14 cellular contexts compared by ENCODE assay signal in the genomic region with DNA sequence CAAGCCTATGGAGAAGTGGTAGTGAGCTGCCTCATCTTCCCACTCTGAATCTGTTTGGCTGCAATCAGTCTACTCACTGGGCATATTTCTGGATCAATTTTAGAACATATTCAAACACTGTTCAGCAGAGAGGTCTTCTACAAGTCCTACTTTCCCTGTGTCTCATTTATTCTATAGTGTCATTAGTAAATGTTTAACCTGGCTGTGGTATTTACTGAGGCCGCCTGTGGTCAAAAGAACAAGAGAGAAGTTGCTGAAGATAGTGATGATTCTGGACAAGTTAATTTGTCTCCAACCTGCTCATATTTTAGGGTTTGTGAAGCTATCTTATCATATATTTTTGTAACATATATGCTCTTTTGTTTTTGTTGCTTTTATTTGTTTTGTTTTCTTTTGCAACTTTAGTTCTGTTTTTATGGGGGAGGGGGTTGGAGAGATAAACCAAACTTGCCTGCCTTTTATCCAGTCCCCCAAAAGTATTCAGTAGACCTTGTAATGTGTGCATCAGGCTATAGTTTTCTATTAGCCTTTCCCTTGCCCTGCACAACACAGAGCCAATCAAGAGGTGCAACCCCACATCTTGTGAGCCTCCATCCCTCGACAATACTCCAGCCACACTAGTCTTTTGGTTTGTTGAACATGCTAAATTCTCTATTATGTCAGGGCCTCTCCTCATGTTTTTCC.
DNase-seq lines count a peak whose midpoint lies in the region; ATAC-seq and TF ChIP-seq lines count a peak whose summit lies in the region.
"Had no signal": no experiment of that assay in that cellular context is flagged by ENCODE, and none has a peak within 500 bp of the region (broad histone marks: within the 10 kb centered on the region; RNA-seq: fewer than 3 reads in every experiment).

No MANE protein-coding gene starts in this region.

- H2AFZ ChIP-seq in hepatocyte: peak overlapping the region; percentile 24
- no peak overlapping the region for H2AFZ ChIP-seq in OCI-LY7 (ENCODE audit: low read length)

- H3K9me3 ChIP-seq in hepatocyte (ENCODE audit: low read depth) (no peaks in the 10 kb centered on the region), OCI-LY7 (ENCODE audit: low read length) (no peaks in the 10 kb centered on the region)

- no peaks in the 10 kb centered on the region for H3K27me3 ChIP-seq in hepatocyte

- H3K4me1 ChIP-seq in hepatocyte (ENCODE audit: insufficient read depth): peaks cover 12% of the 10 kb centered on the region
- H3K4me1 ChIP-seq in OCI-LY7 (ENCODE audit: insufficient read depth, low read length, poor library complexity, severe bottlenecking): no peaks in the 10 kb centered on the region

- no peak for TF ChIP-seq CTCF in hepatocyte (IDR thresholded peaks at IDR 0.05; ENCODE audit: poor library complexity)
- no peak for TF ChIP-seq CTCF in OCI-LY7 (conservative IDR thresholded peaks at IDR 0.05; ENCODE audit: low read length)

- intact Hi-C loops in OCI-LY7 (cut with micrococcal nuclease; ENCODE audit: unreplicated experiment): no loop called here

- H3K79me2 ChIP-seq in hepatocyte: no peaks in the 10 kb centered on the region
- H3K79me2 ChIP-seq in OCI-LY7 (ENCODE audit: insufficient read depth, low read depth, low read length): no peaks in the 10 kb centered on the region

- WGBS in hepatocyte (ENCODE audit: low lambda C conversion rate, missing lambda C conversion rate): 78% methylated on average over 2 of the region's 2 CpGs

- H4K20me1 ChIP-seq in hepatocyte (ENCODE audit: insufficient read depth, poor library complexity, severe bottlenecking): no peaks in the 10 kb centered on the region
- H4K20me1 ChIP-seq in OCI-LY7 (ENCODE audit: insufficient read depth, low read length): no peaks in the 10 kb centered on the region

- H3K4me3 ChIP-seq in hepatocyte (no peak overlapping the region), OCI-LY7 (ENCODE audit: low read depth, low read length, poor library complexity, severe bottlenecking) (no peak overlapping the region)

- DNase-seq in hepatocyte (ENCODE audit: low spot score) (peak; percentile 18), OCI-LY7 (ENCODE audit: low spot score) (no peak), inferior parietal cortex (ENCODE audit: extremely low spot score) (no peak), NCI-H446 treated with DMSO at 0.1 percent for 48 hours (lab: John Stamatoyannopoulos, UW) (no peak)
- DNase-seq: activated naive CD8-positive, alpha-beta T cell treated with anti-CD3 and anti-CD28 coated beads for 36 hours; central memory CD4-positive, alpha-beta T cell; DMS79; glutamatergic neuron; NCI-H2171 had no signal

- no peaks in the 10 kb centered on the region for H3K9me2 ChIP-seq in hepatocyte (replicated peaks; ENCODE audit: insufficient read depth)
- H3K9me2 ChIP-seq in OCI-LY7 (ENCODE audit: insufficient read depth, low read length): no peaks in the 10 kb centered on the region

- H3K27ac ChIP-seq in hepatocyte (peak overlapping the region; percentile 30), OCI-LY7 (ENCODE audit: low read depth, low read length, poor library complexity, severe bottlenecking) (no peak overlapping the region)
- H3K27ac ChIP-seq: VCaP had no signal

- CTCF ChIA-PET in OCI-LY7 (lab: Charles Lee; ENCODE audit: unreplicated experiment): no interaction called here

- H3K4me2 ChIP-seq in hepatocyte (peak overlapping the region; percentile 46), OCI-LY7 (ENCODE audit: low read length) (no peak overlapping the region)

- H3K36me3 ChIP-seq in hepatocyte (replicated peaks; ENCODE audit: insufficient read depth, low read depth) (no peaks in the 10 kb centered on the region), OCI-LY7 (ENCODE audit: insufficient read depth, low read length) (no peaks in the 10 kb centered on the region)

- peak; percentile 51 for ATAC-seq in GM18520 (IDR thresholded peaks at IDR 0.05; ENCODE audit: unreplicated experiment)
- ATAC-seq in GM21786 (IDR thresholded peaks at IDR 0.05; ENCODE audit: unreplicated experiment): peak; percentile 80
- ATAC-seq in HG03175 (IDR thresholded peaks at IDR 0.05; ENCODE audit: unreplicated experiment): peak; percentile 87
- ATAC-seq in HG03439 (IDR thresholded peaks at IDR 0.05; ENCODE audit: unreplicated experiment): no peak

- no TSS peak for BruUV-seq in OCI-LY7 (replicated peaks; lab: Mats Ljungman, UMichigan)

- POLR2A ChIA-PET in OCI-LY7 (lab: Charles Lee): interaction anchor here (0.5 to 0.6 kb wide), 2 partner anchors 15 to 219 kb away, joined by 3 read pairs; no protein-coding TSS in a partner anchor
